In genomic region chr5:56159521-56159947, GRCh38 we compare ENCODE assay signal across 16 cellular contexts.
DNase-seq lines count a peak whose midpoint lies in the region; ATAC-seq and TF ChIP-seq lines count a peak whose summit lies in the region.
"Had no signal": no experiment of that assay in that cellular context is flagged by ENCODE, and none has a peak within 500 bp of the region (broad histone marks: within the 10 kb centered on the region; RNA-seq: fewer than 3 reads in every experiment).

No MANE protein-coding gene starts in this region.

- peak overlapping the region; percentile 94 for H3K27ac Mint-ChIP-seq in activated CD4-positive, alpha-beta T cell treated with anti-CD3 and anti-CD28 coated beads, Interleukin-2, amount 10 ng/mL, durations not matched to agents 7 days and 5 days
- H3K27ac Mint-ChIP-seq: activated CD8-positive, alpha-beta T cell treated with anti-CD3 and anti-CD28 coated beads for 36 hours had no signal

- ATAC-seq in omental fat pad (ENCODE audit: low FRiP score) (peak; percentile 33), GM21447 (IDR thresholded peaks at IDR 0.05; ENCODE audit: unreplicated experiment) (no peak)
- ATAC-seq: activated CD8-positive, alpha-beta T cell treated with anti-CD3 and anti-CD28 coated beads for 36 hours; foreskin keratinocyte; GM12878 had no signal

- POLR2A ChIA-PET in activated CD4-positive, alpha-beta T cell treated with anti-CD3 and anti-CD28 coated beads, Interleukin-2, amount 10 ng/mL, durations not matched to agents 7 days and 5 days (lab: Charles Lee) = interaction anchor here (0.7 kb wide), 2 partner anchors 166 to 174 kb away, joined by 3 to 4 read pairs; no protein-coding TSS in a partner anchor

- peak overlapping the region; percentile 78 for H3K4me3 Mint-ChIP-seq in activated CD4-positive, alpha-beta T cell treated with anti-CD3 and anti-CD28 coated beads, Interleukin-2, amount 10 ng/mL, durations not matched to agents 7 days and 5 days
- H3K4me3 Mint-ChIP-seq: activated CD8-positive, alpha-beta T cell treated with anti-CD3 and anti-CD28 coated beads for 36 hours had no signal

- no peak overlapping the region for H3K4me3 ChIP-seq in choroid plexus epithelial cell (ENCODE audit: low read depth, low read length)
- H3K4me3 ChIP-seq in tibial artery = no peak overlapping the region
- H3K4me3 ChIP-seq: adrenal gland, GM12878, tibial nerve had no signal

- peaks cover 25% of the 10 kb centered on the region for H3K36me3 Mint-ChIP-seq in activated CD4-positive, alpha-beta T cell treated with anti-CD3 and anti-CD28 coated beads, Interleukin-2, amount 10 ng/mL, durations not matched to agents 7 days and 5 days (ENCODE audit: low read depth)

- intact Hi-C loops in tibial artery (cut with DNase I; ENCODE audit: low total_unique reads) = no loop called here

- H3K36me3 ChIP-seq in tibial artery = no peaks in the 10 kb centered on the region
- H3K36me3 ChIP-seq: adrenal gland, tibial nerve had no signal

- H3K27me3 ChIP-seq in tibial artery = peaks cover 0 to 3% of the 10 kb centered on the region in 2 donors
- H3K27me3 ChIP-seq: adrenal gland, foreskin keratinocyte, tibial nerve had no signal

- H3K27me3 Mint-ChIP-seq in activated CD4-positive, alpha-beta T cell treated with anti-CD3 and anti-CD28 coated beads, Interleukin-2, amount 10 ng/mL, durations not matched to agents 7 days and 5 days = no peaks in the 10 kb centered on the region
- H3K27me3 Mint-ChIP-seq: activated CD8-positive, alpha-beta T cell treated with anti-CD3 and anti-CD28 coated beads for 36 hours had no signal

- H3K4me1 ChIP-seq in tibial artery = peaks cover 0 to 3% (median 0%) of the 10 kb centered on the region in 4 donors
- H3K4me1 ChIP-seq: foreskin keratinocyte had no signal

- DNase-seq in activated CD4-positive, alpha-beta T cell treated with anti-CD3 and anti-CD28 coated beads, Interleukin-2, amount 10 ng/mL, durations not matched to agents 7 days and 5 days = no peak
- DNase-seq in activated CD4-positive, alpha-beta T cell treated with anti-CD3 and anti-CD28 coated beads for 1 hour = no peak
- DNase-seq in NOMO-1 treated with dmso at 0.1 percent for 144 hours (lab: John Stamatoyannopoulos, UW; ENCODE audit: unreplicated experiment) = peak; percentile 60
- DNase-seq in choroid plexus epithelial cell (ENCODE audit: low read depth) = peak; percentile 53
- no peak for DNase-seq in omental fat pad (ENCODE audit: low spot score)
- DNase-seq in GM20000 (ENCODE audit: low spot score) = no peak
- no peak for DNase-seq in tibial artery
- DNase-seq: activated CD8-positive, alpha-beta T cell treated with anti-CD3 and anti-CD28 coated beads for 36 hours; adrenal gland; DMS53; foreskin keratinocyte; H7; NCI-H748 treated with DMSO at 0.1 percent for 48 hours had no signal

- H3K9me3 Mint-ChIP-seq in activated CD4-positive, alpha-beta T cell treated with anti-CD3 and anti-CD28 coated beads, Interleukin-2, amount 10 ng/mL, durations not matched to agents 7 days and 5 days = no peaks in the 10 kb centered on the region
- H3K9me3 Mint-ChIP-seq: activated CD8-positive, alpha-beta T cell treated with anti-CD3 and anti-CD28 coated beads for 36 hours had no signal

- TF ChIP-seq CTCF in choroid plexus epithelial cell (conservative IDR thresholded peaks at IDR 0.05; ENCODE audit: low read depth, low read length) = no peak
- TF ChIP-seq CTCF in omental fat pad (IDR thresholded peaks at IDR 0.05) = no peak
- no peak for TF ChIP-seq CTCF in GM20000 (IDR thresholded peaks at IDR 0.05; ENCODE audit: extremely low read depth, missing control alignments)
- TF ChIP-seq CTCF in tibial artery (IDR thresholded peaks at IDR 0.05) = no peak

- CTCF ChIA-PET in activated CD4-positive, alpha-beta T cell treated with anti-CD3 and anti-CD28 coated beads, Interleukin-2, amount 10 ng/mL, durations not matched to agents 7 days and 5 days (lab: Charles Lee) = interaction anchor here (1.8 to 1.9 kb wide), 2 partner anchors 11 to 20 kb away, joined by 5 to 7 read pairs; no protein-coding TSS in a partner anchor

- no peak overlapping the region for H3K27ac ChIP-seq in tibial artery
- H3K27ac ChIP-seq: foreskin keratinocyte had no signal

- H3K4me1 Mint-ChIP-seq in activated CD4-positive, alpha-beta T cell treated with anti-CD3 and anti-CD28 coated beads, Interleukin-2, amount 10 ng/mL, durations not matched to agents 7 days and 5 days = peaks cover 86% of the 10 kb centered on the region

- H3K9me3 ChIP-seq in tibial artery = no peaks in the 10 kb centered on the region
- H3K9me3 ChIP-seq: adrenal gland, tibial nerve had no signal

Comparison
In these comparisons a context has a peak if more than half of its experiments do, and no peak if none do; other contexts are left out.
1. DNase-seq: peak in NOMO-1 treated with dmso at 0.1 percent for 144 hours (single experiment) and choroid plexus epithelial cell (single experiment); none in activated CD4-positive, alpha-beta T cell treated with anti-CD3 and anti-CD28 coated beads, Interleukin-2, amount 10 ng/mL, durations not matched to agents 7 days and 5 days (single experiment), activated CD4-positive, alpha-beta T cell treated with anti-CD3 and anti-CD28 coated beads for 1 hour (single experiment), omental fat pad (single experiment), GM20000 (single experiment) and tibial artery (0 of 2).